In genomic region chr15:47993051-47993450, GRCh38 we compare ENCODE assay signal across 4 cellular contexts.
"Had no signal": no experiment of that assay in that cellular context is flagged by ENCODE, and none has a peak within 500 bp of the region (broad histone marks: within the 10 kb centered on the region; RNA-seq: fewer than 3 reads in every experiment).

No MANE protein-coding gene starts in this region.

- H3K27ac Mint-ChIP-seq: GM23338, H9 had no signal

- ATAC-seq: GM23338 had no signal

- DNase-seq: H9, HCEC 1CT, IMR-90 had no signal

- H3K4me3 Mint-ChIP-seq: GM23338, H9 had no signal

- H3K4me1 Mint-ChIP-seq: GM23338 had no signal

- H3K4me3 ChIP-seq: GM23338 had no signal

- H3K9me3 Mint-ChIP-seq: GM23338, H9 had no signal
